ENCODE assay signal across 7 cellular contexts in the genomic region with DNA sequence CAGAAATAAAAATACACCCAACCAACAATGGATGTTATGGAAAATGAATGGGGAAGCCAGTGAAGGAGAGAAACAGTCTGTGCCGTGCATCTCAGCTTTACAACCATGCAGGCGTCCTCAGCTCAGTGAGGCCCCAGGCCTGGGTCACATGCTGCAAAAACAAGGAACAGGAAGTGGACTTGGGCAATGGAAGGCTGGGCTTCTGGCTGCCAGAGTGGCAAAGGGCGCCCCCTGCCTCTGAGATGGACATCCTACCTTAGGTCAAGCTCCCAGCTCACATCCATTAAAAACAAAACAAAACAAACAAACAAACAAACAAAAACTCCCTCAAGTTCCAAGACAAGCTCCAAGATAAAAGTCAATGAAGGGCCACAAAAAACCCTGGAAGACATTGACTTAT. TPM values are rescaled to one million over a fixed set of nuclear protein-coding genes. Genes with fewer than 3 reads are reported as not detected.
DNase-seq lines count a peak whose midpoint lies in the region; ATAC-seq and TF ChIP-seq lines count a peak whose summit lies in the region.

No MANE protein-coding gene starts in this region.

- POLR2A ChIA-PET in HEK293 (lab: Yijun Ruan, JAX), result no interaction called here
- POLR2A ChIA-PET in RWPE1 (lab: Yijun Ruan, JAX; ENCODE audit: low non-redundant PET), result no interaction called here

- no peak for TF ChIP-seq POLR2A in esophagus squamous epithelium (IDR thresholded peaks at IDR 0.05)

- H3K27me3 ChIP-seq in GM06990 (replicated peaks; ENCODE audit: control insufficient read depth, insufficient read depth, low read length), result no peaks in the 10 kb centered on the region
- H3K27me3 ChIP-seq in esophagus squamous epithelium, result no peaks in the 10 kb centered on the region

- H3K36me3 Mint-ChIP-seq in progenitor cell of endocrine pancreas (ENCODE audit: insufficient read depth), result peaks cover 25% of the 10 kb centered on the region

- TF ChIP-seq CTCF in GM06990 (IDR thresholded peaks at IDR 0.05; ENCODE audit: insufficient read depth, low read length, poor library complexity, severe bottlenecking) (peak; percentile 51), HEK293 (tag by site-specific recombination; IDR thresholded peaks at IDR 0.05) (no peak), RWPE1 (conservative IDR thresholded peaks at IDR 0.05; ENCODE audit: low read depth) (peak; percentile 30), esophagus squamous epithelium (IDR thresholded peaks at IDR 0.05) (peak in 4 of 6 experiments; percentile 28 to 64 (median 32)), progenitor cell of endocrine pancreas (IDR thresholded peaks at IDR 0.05; ENCODE audit: unreplicated experiment) (peak; percentile 35)

- H3K27ac ChIP-seq in HEK293 (ENCODE audit: extremely low read depth, low read depth, low read length), result no peak overlapping the region
- no peak overlapping the region for H3K27ac ChIP-seq in RWPE1
- H3K27ac ChIP-seq in esophagus squamous epithelium, result no peak overlapping the region

- no peak overlapping the region for H3K4me3 Mint-ChIP-seq in progenitor cell of endocrine pancreas (ENCODE audit: low read depth)

- H3K9me3 Mint-ChIP-seq in progenitor cell of endocrine pancreas (ENCODE audit: low read depth), result no peaks in the 10 kb centered on the region

- intact Hi-C loops in esophagus squamous epithelium (cut with DNase I), result no loop called here

- no peak overlapping the region for H3K4me3 ChIP-seq in GM06990 (replicated peaks; ENCODE audit: low read depth, low read length)
- H3K4me3 ChIP-seq in HEK293 (ENCODE audit: low read depth, low read length), result no peak overlapping the region
- H3K4me3 ChIP-seq in esophagus squamous epithelium, result no peak overlapping the region

- H3K9me3 ChIP-seq in HEK293 (ENCODE audit: control insufficient read depth, insufficient read depth, low read depth, low read length) (no peaks in the 10 kb centered on the region), esophagus squamous epithelium (no peaks in the 10 kb centered on the region)

- peak overlapping the region; percentile 46 for H3K27ac Mint-ChIP-seq in progenitor cell of endocrine pancreas

- H3K4me1 Mint-ChIP-seq in progenitor cell of endocrine pancreas (ENCODE audit: low read depth), result no peaks in the 10 kb centered on the region

- H3K4me1 ChIP-seq in HEK293 (ENCODE audit: control insufficient read depth, insufficient read depth, low read length), result no peaks in the 10 kb centered on the region
- H3K4me1 ChIP-seq in esophagus squamous epithelium, result no peaks in the 10 kb centered on the region

- H3K36me3 ChIP-seq in GM06990 (ENCODE audit: control insufficient read depth, insufficient read depth, low read length) (no peaks in the 10 kb centered on the region), HEK293 (ENCODE audit: control insufficient read depth in 2 of 2, insufficient read depth in 1 of 2, low read length in 2 of 2) (no peaks in the 10 kb centered on the region; a peak in 1 of 3 replicates), esophagus squamous epithelium (peaks cover 10 to 100% (median 26%) of the 10 kb centered on the region in 3 donors)

- no peak for DNase-seq in GM06990 (ENCODE audit: extremely low read depth, insufficient read length)
- peak; percentile 41 for DNase-seq in RWPE1 (ENCODE audit: low spot score)
- no peak for DNase-seq in esophagus squamous epithelium (lab: John Stamatoyannopoulos, UW)
- DNase-seq in progenitor cell of endocrine pancreas (ENCODE audit: low spot score, unreplicated experiment), result no peak
- DNase-seq in NCI-H1694 (lab: John Stamatoyannopoulos, UW), result no peak

- WGBS in esophagus squamous epithelium, 2 donors, result 86 to 89% methylated on average over 3 of the region's 3 CpGs

- CTCF ChIA-PET in HEK293 (lab: Yijun Ruan, JAX) (interaction anchor here (0.6 to 2.5 kb wide), 22 partner anchors 9 to 413 kb away, joined by 3 to 30 read pairs (median 3); partner anchors contain the start of gene VWA2), RWPE1 (lab: Yijun Ruan, JAX) (interaction anchor here (0.6 to 2.0 kb wide), 8 partner anchors 11 to 511 kb away, joined by 3 to 12 read pairs (median 3); no protein-coding TSS in a partner anchor)

- no peaks in the 10 kb centered on the region for H3K27me3 Mint-ChIP-seq in progenitor cell of endocrine pancreas

- no peak for ATAC-seq in HG03521 (IDR thresholded peaks at IDR 0.05; ENCODE audit: unreplicated experiment)

TF ChIP-seq in HEK293, 187 proteins besides CTCF, POLR2A, EP300 and RAD21:
- peak; percentile 33 for TF ChIP-seq ZNF654 (tag by site-specific recombination; IDR thresholded peaks at IDR 0.05; ENCODE audit: low read depth)
- TF ChIP-seq, protein P1, sequence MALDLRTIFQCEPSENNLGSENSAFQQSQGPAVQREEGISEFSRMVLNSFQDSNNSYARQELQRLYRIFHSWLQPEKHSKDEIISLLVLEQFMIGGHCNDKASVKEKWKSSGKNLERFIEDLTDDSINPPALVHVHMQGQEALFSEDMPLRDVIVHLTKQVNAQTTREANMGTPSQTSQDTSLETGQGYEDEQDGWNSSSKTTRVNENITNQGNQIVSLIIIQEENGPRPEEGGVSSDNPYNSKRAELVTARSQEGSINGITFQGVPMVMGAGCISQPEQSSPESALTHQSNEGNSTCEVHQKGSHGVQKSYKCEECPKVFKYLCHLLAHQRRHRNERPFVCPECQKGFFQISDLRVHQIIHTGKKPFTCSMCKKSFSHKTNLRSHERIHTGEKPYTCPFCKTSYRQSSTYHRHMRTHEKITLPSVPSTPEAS (tag by site-specific recombination; IDR thresholded peaks at IDR 0.05), result no peak

RNA-seq across cellular contexts. Expression of gene AFAP1L2, which starts 54.7 kb away (rescaled TPM):
- total RNA-seq in esophagus squamous epithelium (10 to 100 TPM in 3 of 4 donors, 1 to 10 TPM in 1; 9.8 to 15.5 (median 11.8) TPM), progenitor cell of endocrine pancreas (0.98 and 1.8 TPM in 2 replicates)
